In the genomic region with DNA sequence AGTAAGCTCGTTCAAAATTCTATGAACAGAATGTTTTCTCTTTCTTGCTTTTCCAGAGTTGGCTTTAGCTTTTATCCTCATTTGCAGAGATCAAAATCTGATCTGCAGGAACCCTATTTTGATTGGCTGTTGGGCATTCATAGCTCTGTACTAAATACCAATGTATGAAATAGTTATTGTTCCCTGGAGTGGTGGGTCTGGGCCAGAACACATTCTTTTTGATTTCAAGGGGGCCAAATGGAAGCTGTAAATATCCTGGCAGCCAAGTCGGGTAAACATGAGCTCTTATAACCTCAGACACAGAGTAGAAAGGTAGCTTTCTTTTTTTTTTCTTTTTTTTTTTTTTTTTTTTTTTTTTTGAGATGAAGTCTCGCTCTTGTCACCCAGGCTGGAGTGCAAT, we compare ENCODE assay signal across 16 cellular contexts.
A peak's percentile ranks its signal among the peaks of the same experiment; 100 is the strongest.
DNase-seq lines count a peak whose midpoint lies in the region; ATAC-seq, FAIRE-seq and TF ChIP-seq lines count a peak whose summit lies in the region.
"Had no signal": no experiment of that assay in that cellular context is flagged by ENCODE, and none has a peak within 500 bp of the region (broad histone marks: within the 10 kb centered on the region; RNA-seq: fewer than 3 reads in every experiment).

No MANE protein-coding gene starts in this region.

- DNase-seq in astrocyte of the cerebellum (ENCODE audit: low read depth) (peak; percentile 13), foreskin melanocyte (peak; percentile 32), sciatic nerve (ENCODE audit: low spot score) (no peak), D721Med (ENCODE audit: insufficient read length, low spot score) (no peak), activated gamma-delta T cell treated with Interleukin-2 at 50 U/mL for 16 hours (no peak), NCI-H748 treated with DMSO at 0.1 percent for 48 hours (lab: John Stamatoyannopoulos, UW) (no peak)
- DNase-seq: CD4-positive, CD25-positive, alpha-beta regulatory T cell; CD8-positive, alpha-beta T cell; DMS153; DND-41 had no signal

- ATAC-seq in sciatic nerve: peak; percentile 64
- no peak for ATAC-seq in GM21423 (IDR thresholded peaks at IDR 0.05; ENCODE audit: unreplicated experiment)
- ATAC-seq: CD8-positive, alpha-beta T cell; GM23338; HCT116 had no signal

- no peak for FAIRE-seq in D721Med (lab: Jason Lieb, UNC)
- FAIRE-seq: G401.6, GM12892 had no signal

- intact Hi-C loops in sciatic nerve (cut with DNase I): no loop called here

- H3K4me3 ChIP-seq in astrocyte of the cerebellum (ENCODE audit: low read depth, low read length): no peak overlapping the region
- H3K4me3 ChIP-seq: BLaER1, GM23338 had no signal

- no peak for TF ChIP-seq CTCF in astrocyte of the cerebellum (IDR thresholded peaks at IDR 0.05; ENCODE audit: low read depth, low read length, missing control alignments)
- TF ChIP-seq CTCF in D721Med (IDR thresholded peaks at IDR 0.05; ENCODE audit: insufficient read depth, missing control alignments): no peak

- in situ Hi-C loops in astrocyte of the cerebellum (cut with HindIII; ENCODE audit: low sequenced_read_pairs): no loop called here

Comparison
In these comparisons a context has a peak if more than half of its experiments do, and no peak if none do; other contexts are left out.
1. DNase-seq: peak in astrocyte of the cerebellum (single experiment) and foreskin melanocyte (single experiment); none in sciatic nerve (single experiment), D721Med (single experiment), activated gamma-delta T cell treated with Interleukin-2 at 50 U/mL for 16 hours (single experiment) and NCI-H748 treated with DMSO at 0.1 percent for 48 hours (single experiment).